Comparison of ENCODE assay signal across 19 cellular contexts in the genomic region with DNA sequence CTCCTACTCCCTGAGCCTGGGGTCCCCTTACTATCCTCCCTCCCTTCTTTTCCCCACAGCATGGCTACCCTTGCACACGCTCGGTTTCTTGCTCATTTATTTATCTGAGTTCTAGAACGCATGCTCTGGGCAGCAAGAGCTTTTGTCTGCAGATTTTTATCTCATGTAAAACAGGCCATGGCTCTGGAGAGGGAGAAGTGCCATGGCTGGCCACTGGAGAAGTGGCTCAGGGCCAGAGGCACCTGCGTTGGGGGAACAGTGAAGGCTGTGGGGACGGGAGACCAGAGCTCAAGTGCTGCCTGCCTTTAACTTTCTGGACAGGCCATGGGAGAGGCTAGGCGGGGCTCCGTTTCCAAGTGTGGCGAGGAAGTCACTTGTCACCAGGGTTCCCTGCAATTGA.
"Had no signal": no experiment of that assay in that cellular context is flagged by ENCODE, and none has a peak within 500 bp of the region (broad histone marks: within the 10 kb centered on the region; RNA-seq: fewer than 3 reads in every experiment).

No MANE protein-coding gene starts in this region.

- H3K27ac ChIP-seq: HL-60, RWPE1 had no signal

- DNase-seq: KBM-7, MV-4-11, NCI-H1048, NCI-H1105, NCI-H1436 treated with DMSO at 0.1 percent for 48 hours, NCI-H1694, NCI-H187 treated with DMSO at 0.1 percent for 48 hours, NCI-H2081, NCI-H2227 treated with DMSO at 0.1 percent for 48 hours, NCI-H524, NCI-H69, NCI-H774, PC-3, SHP77, SW 1271, T-cell had no signal

- ATAC-seq: Panc1, PC-3, T-cell had no signal
